In the genomic region with DNA sequence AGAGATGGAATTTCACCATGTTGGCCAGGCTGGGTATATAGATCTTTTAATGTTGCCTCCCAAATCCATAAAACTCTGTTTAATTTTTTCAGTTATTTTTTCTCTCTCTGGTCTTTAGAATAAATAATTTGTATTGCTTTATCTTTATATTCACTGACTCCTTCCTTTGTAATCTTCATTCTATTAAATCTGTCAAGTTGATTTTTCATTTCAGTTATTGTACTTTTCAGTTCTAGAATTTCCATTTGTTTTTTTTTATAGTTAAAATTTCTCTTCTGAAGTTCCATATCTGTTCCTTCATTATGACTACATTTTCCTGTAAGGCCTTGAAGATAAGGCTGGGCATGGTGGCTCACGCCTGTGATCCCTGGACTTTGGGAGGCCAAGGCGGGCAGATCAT, we compare ENCODE assay signal across 27 cellular contexts.
"Had no signal": no experiment of that assay in that cellular context is flagged by ENCODE, and none has a peak within 500 bp of the region (broad histone marks: within the 10 kb centered on the region; RNA-seq: fewer than 3 reads in every experiment).

No MANE protein-coding gene starts in this region.

- H3K27ac Mint-ChIP-seq: effector memory CD8-positive, alpha-beta T cell; endodermal cell; immature natural killer cell; naive thymus-derived CD4-positive, alpha-beta T cell had no signal

- DNase-seq: dermis blood vessel endothelial cell; dorsolateral prefrontal cortex; effector CD4-positive, alpha-beta T cell; effector memory CD8-positive, alpha-beta T cell; endodermal cell; erythroblast; esophagus squamous epithelium; foreskin fibroblast; heart left ventricle; hypothalamus; immature natural killer cell; left cardiac atrium; left lung; left ventricle myocardium superior; lower lobe of right lung; mesenchymal stem cell; midbrain; naive thymus-derived CD4-positive, alpha-beta T cell had no signal

- H3K36me3 ChIP-seq: esophagus squamous epithelium, gastroesophageal sphincter, heart left ventricle, left lung, lower lobe of right lung had no signal

- H3K4me3 ChIP-seq: coronary artery, esophagus squamous epithelium, gastroesophageal sphincter, heart left ventricle, hepatocyte, left lung, lower lobe of right lung had no signal

- H3K4me1 Mint-ChIP-seq: endodermal cell; immature natural killer cell; naive thymus-derived CD4-positive, alpha-beta T cell had no signal

- H3K27ac ChIP-seq: coronary artery, dorsolateral prefrontal cortex, epithelial cell of prostate, esophagus squamous epithelium, gastroesophageal sphincter, heart left ventricle, hepatocyte, left lung, lower lobe of right lung had no signal

- ATAC-seq: effector memory CD8-positive, alpha-beta T cell; esophagus mucosa; gastroesophageal sphincter; heart left ventricle; left cardiac atrium; left lung; left ventricle myocardium superior; lower lobe of right lung; naive thymus-derived CD4-positive, alpha-beta T cell had no signal

- H2AFZ ChIP-seq: hepatocyte had no signal

- FAIRE-seq: colon, endometrium, frontal cortex, keratinocyte had no signal

- H3K4me1 ChIP-seq: gastroesophageal sphincter, heart left ventricle, left lung, lower lobe of right lung had no signal

- H3K4me2 ChIP-seq: hepatocyte had no signal

- H3K4me3 Mint-ChIP-seq: endodermal cell; immature natural killer cell; naive thymus-derived CD4-positive, alpha-beta T cell had no signal

- H3K27me3 ChIP-seq: dorsolateral prefrontal cortex, esophagus squamous epithelium, gastroesophageal sphincter, heart left ventricle, hepatocyte, left lung had no signal

- H3K79me2 ChIP-seq: hepatocyte had no signal
